ENCODE assay signal across 11 cellular contexts in the genomic region with DNA sequence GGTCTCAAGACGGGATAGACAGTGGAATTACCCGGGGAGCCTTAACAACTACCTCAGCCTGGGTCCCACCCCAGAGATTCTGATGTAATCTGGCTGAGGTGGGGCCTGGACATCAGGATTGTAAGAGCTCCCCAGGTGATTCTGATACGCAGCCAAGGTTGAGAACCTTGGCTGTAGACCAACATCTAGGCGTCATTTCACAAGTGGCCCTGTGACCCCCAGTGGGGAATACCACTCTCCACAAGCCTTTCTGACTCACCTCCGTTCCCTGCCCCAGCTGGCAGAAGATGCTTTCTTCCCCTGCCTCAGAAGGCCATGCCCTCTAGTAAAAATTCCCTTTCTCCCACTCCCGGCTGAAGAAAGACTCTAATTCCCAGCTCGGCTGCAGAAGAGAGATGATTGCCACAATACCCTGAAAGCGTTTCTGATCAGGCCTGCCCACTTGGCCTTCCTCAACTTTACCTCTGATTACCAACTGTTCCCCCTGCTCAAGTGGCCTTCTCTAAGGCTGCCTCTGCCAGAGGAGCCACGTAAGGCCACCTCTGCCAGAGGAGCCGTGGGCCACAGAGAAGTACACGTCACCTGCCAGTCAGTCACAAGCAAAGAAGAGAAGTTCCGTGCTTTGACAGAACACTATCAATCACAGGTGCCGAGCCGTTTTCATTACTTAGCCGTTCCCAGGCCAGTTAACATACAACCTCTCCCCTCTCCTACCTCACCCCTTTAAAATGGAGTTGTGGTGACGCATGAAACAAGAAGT.
DNase-seq lines count a peak whose midpoint lies in the region; ATAC-seq and TF ChIP-seq lines count a peak whose summit lies in the region.
"Had no signal": no experiment of that assay in that cellular context is flagged by ENCODE, and none has a peak within 500 bp of the region (broad histone marks: within the 10 kb centered on the region; RNA-seq: fewer than 3 reads in every experiment).

No MANE protein-coding gene starts in this region.

- in situ Hi-C loops in GM23248 (cut with MboI), result no loop called here

- H3K27ac ChIP-seq in GM23248 (no peak overlapping the region), mesenchymal stem cell (ENCODE audit: low read length, poor library complexity, severe bottlenecking) (peak overlapping the region; percentile 39)
- H3K27ac ChIP-seq: pancreas, SK-N-MC had no signal

- H4K8ac ChIP-seq in mesenchymal stem cell (ENCODE audit: low read length), result no peak overlapping the region

- H3K79me2 ChIP-seq in GM23248 (ENCODE audit: insufficient read depth), result no peaks in the 10 kb centered on the region

- H3K9me3 ChIP-seq in GM23248 (ENCODE audit: low read depth) (no peaks in the 10 kb centered on the region), mesenchymal stem cell (ENCODE audit: control insufficient read depth, low read length) (no peaks in the 10 kb centered on the region)
- H3K9me3 ChIP-seq: pancreas had no signal

- DNase-seq in AG09309 (ENCODE audit: low read depth) (peak; percentile 64), GM23248 (peak; percentile 33), NCI-H69 (lab: John Stamatoyannopoulos, UW) (peak; percentile 49), mesenchymal stem cell (peak; percentile 44), NCI-H446 treated with DMSO at 0.1 percent for 48 hours (lab: John Stamatoyannopoulos, UW) (no peak), GM19238 (ENCODE audit: insufficient read length, low spot score) (no peak), 8988T (no peak)
- DNase-seq: activated CD8-positive, alpha-beta T cell treated with anti-CD3 and anti-CD28 coated beads, Interleukin-2, amount 10 ng/mL, durations not matched to agents 7 days and 5 days; pancreas had no signal

- H2AK5ac ChIP-seq in mesenchymal stem cell (ENCODE audit: low read length, severe bottlenecking), result peak overlapping the region; percentile 76

- no peak overlapping the region for H3K23ac ChIP-seq in mesenchymal stem cell (ENCODE audit: low read length in 2 of 2)

- ATAC-seq in GM21723 (IDR thresholded peaks at IDR 0.05; ENCODE audit: unreplicated experiment), result no peak
- ATAC-seq: activated CD8-positive, alpha-beta T cell treated with anti-CD3 and anti-CD28 coated beads, Interleukin-2, amount 10 ng/mL, durations not matched to agents 7 days and 5 days had no signal

- H3K4ac ChIP-seq in mesenchymal stem cell (ENCODE audit: low read depth in 1 of 2, low read length in 2 of 2), result peak overlapping the region; percentile 15 to 44

- H3K27me3 ChIP-seq in GM23248 (replicated peaks; ENCODE audit: insufficient read depth) (no peaks in the 10 kb centered on the region), mesenchymal stem cell (ENCODE audit: control insufficient read depth in 1 of 2, insufficient read depth in 1 of 2, low read length in 2 of 2) (no peaks in the 10 kb centered on the region)
- H3K27me3 ChIP-seq: pancreas had no signal

- H2AFZ ChIP-seq in GM23248 (no peak overlapping the region), mesenchymal stem cell (ENCODE audit: low read depth, low read length) (no peak overlapping the region)

- H3K9ac ChIP-seq in GM23248, result no peak overlapping the region
- peak overlapping the region; percentile 67 for H3K9ac ChIP-seq in mesenchymal stem cell (ENCODE audit: low read length)

- H3F3A ChIP-seq in GM23248 (ENCODE audit: insufficient read depth), result peaks cover 36% of the 10 kb centered on the region

- peak overlapping the region; percentile 5 for H4K91ac ChIP-seq in mesenchymal stem cell (ENCODE audit: low read length)

- no peaks in the 10 kb centered on the region for H3K79me1 ChIP-seq in mesenchymal stem cell (replicated peaks; ENCODE audit: low read length, poor library complexity, severe bottlenecking)

- H2BK120ac ChIP-seq in mesenchymal stem cell (ENCODE audit: low read depth, low read length), result peak overlapping the region; percentile 3

- no peak overlapping the region for H3K14ac ChIP-seq in mesenchymal stem cell (ENCODE audit: low read length in 2 of 2)

- no peaks in the 10 kb centered on the region for H4K20me1 ChIP-seq in GM23248 (ENCODE audit: insufficient read depth)

- H3K4me1 ChIP-seq in GM23248 (ENCODE audit: insufficient read depth) (peaks cover 54% of the 10 kb centered on the region), mesenchymal stem cell (ENCODE audit: control insufficient read depth, insufficient read depth, low read depth, low read length) (peaks cover 45% of the 10 kb centered on the region)
- H3K4me1 ChIP-seq: pancreas had no signal

- H3K9me2 ChIP-seq in GM23248 (ENCODE audit: insufficient read depth), result no peaks in the 10 kb centered on the region

- 78 to 80% methylated on average over 15 to 16 of the region's 16 CpGs for WGBS in GM23248 (ENCODE audit: low coverage in 1 of 2, low lambda C conversion rate in 2 of 2, missing lambda C conversion rate in 2 of 2), 2 experiments
- whole genome bisulfite sequencing in mesenchymal stem cell, result 87% methylated on average over 12 of the region's 16 CpGs

- H3K4me2 ChIP-seq in GM23248 (ENCODE audit: unreplicated experiment) (no peak overlapping the region), mesenchymal stem cell (ENCODE audit: low read length, poor library complexity, severe bottlenecking) (no peak overlapping the region)

- H3K18ac ChIP-seq in mesenchymal stem cell (ENCODE audit: low read depth in 1 of 2, low read length in 2 of 2), result peak overlapping the region; percentile 1 to 31

- peak overlapping the region; percentile 73 for H2BK15ac ChIP-seq in mesenchymal stem cell (ENCODE audit: low read depth, poor library complexity, severe bottlenecking)

- H2BK12ac ChIP-seq in mesenchymal stem cell (ENCODE audit: low read length in 2 of 2), result peak overlapping the region; percentile 54 to 72

- TF ChIP-seq CTCF in AG09309 (IDR thresholded peaks at IDR 0.05; ENCODE audit: control insufficient read depth, insufficient read depth, low read depth, low read length, missing control alignments), result no peak

- H3K36me3 ChIP-seq in GM23248 (ENCODE audit: low read depth) (no peaks in the 10 kb centered on the region), mesenchymal stem cell (ENCODE audit: control insufficient read depth in 1 of 2, insufficient read depth in 2 of 2, low read depth in 1 of 2, low read length in 2 of 2) (no peaks in the 10 kb centered on the region)
- H3K36me3 ChIP-seq: pancreas had no signal

- H2BK5ac ChIP-seq in mesenchymal stem cell (ENCODE audit: low read depth, low read length, poor library complexity, severe bottlenecking), result no peak overlapping the region

- no peak overlapping the region for H3K4me3 ChIP-seq in AG09309 (ENCODE audit: control insufficient read depth, low read depth, low read length)
- no peak overlapping the region for H3K4me3 ChIP-seq in GM23248
- no peak overlapping the region for H3K4me3 ChIP-seq in mesenchymal stem cell (ENCODE audit: insufficient read depth in 1 of 2, low read depth in 1 of 2, low read length in 2 of 2)
- H3K4me3 ChIP-seq: pancreas, SK-N-MC had no signal

Comparison
In these comparisons a context has a peak if more than half of its experiments do, and no peak if none do; other contexts are left out.
1. DNase-seq: peak in AG09309 (single experiment), GM23248 (single experiment), NCI-H69 (single experiment) and mesenchymal stem cell (single experiment); none in NCI-H446 treated with DMSO at 0.1 percent for 48 hours (single experiment), GM19238 (single experiment) and 8988T (single experiment).